Comparison of ENCODE assay signal across 13 cellular contexts in genomic region chr6:88220493-88220892, GRCh38. TPM values are rescaled to one million over a fixed set of nuclear protein-coding genes. Genes with fewer than 3 reads are reported as not detected.
DNase-seq lines count a peak whose midpoint lies in the region; ATAC-seq lines count a peak whose summit lies in the region.
"Had no signal": no experiment of that assay in that cellular context is flagged by ENCODE, and none has a peak within 500 bp of the region (broad histone marks: within the 10 kb centered on the region; RNA-seq: fewer than 3 reads in every experiment).

No MANE protein-coding gene starts in this region.

- H3K4me1 ChIP-seq in adipocyte (ENCODE audit: control insufficient read depth, insufficient read depth, low read length), result no peaks in the 10 kb centered on the region
- H3K4me1 ChIP-seq: heart right ventricle had no signal

- H3K36me3 ChIP-seq in adipocyte (ENCODE audit: control insufficient read depth, insufficient read depth, low read length, severe bottlenecking), result no peaks in the 10 kb centered on the region
- H3K36me3 ChIP-seq in MG63, result no peaks in the 10 kb centered on the region
- H3K36me3 ChIP-seq: heart right ventricle had no signal

- no peaks in the 10 kb centered on the region for H3K27me3 ChIP-seq in adipocyte (replicated peaks; ENCODE audit: control insufficient read depth, insufficient read depth, low read length)
- no peaks in the 10 kb centered on the region for H3K27me3 ChIP-seq in MG63
- H3K27me3 ChIP-seq: heart right ventricle had no signal

- peak; percentile 31 for DNase-seq in NCI-H1436 treated with DMSO at 0.1 percent for 48 hours (lab: John Stamatoyannopoulos, UW)
- no peak for DNase-seq in NCI-H1436 (lab: John Stamatoyannopoulos, UW)
- DNase-seq in M059J (ENCODE audit: low read depth), result peak; percentile 2
- peak; percentile 20 for DNase-seq in adipocyte (ENCODE audit: low read depth)
- peak; percentile 81 for DNase-seq in left kidney (ENCODE audit: low read depth, low spot score)
- DNase-seq in NCI-H1105 (lab: John Stamatoyannopoulos, UW), result no peak
- DNase-seq in MG63, result no peak
- DNase-seq: activated T-cell treated with anti-CD3 and anti-CD28 coated beads, Interleukin-2, amount 50 U/mL, for 4 hours; cerebellar nuclear complex; heart right ventricle; NCI-H2227 treated with DMSO at 0.1 percent for 48 hours had no signal

- ATAC-seq in GM21447 (IDR thresholded peaks at IDR 0.05; ENCODE audit: unreplicated experiment), result no peak
- ATAC-seq: activated T-cell treated with anti-CD3 and anti-CD28 coated beads, Interleukin-2, amount 50 U/mL, for 4 hours; heart right ventricle had no signal

- H3K4me3 ChIP-seq in adipocyte (ENCODE audit: low read length), result no peak overlapping the region
- H3K4me3 ChIP-seq in MG63, result no peak overlapping the region
- H3K4me3 ChIP-seq: heart right ventricle, smooth muscle cell had no signal

- H3K9ac ChIP-seq in adipocyte (ENCODE audit: low read length), result no peak overlapping the region

- H3K9me3 ChIP-seq in adipocyte (ENCODE audit: control insufficient read depth, low read length) (no peaks in the 10 kb centered on the region), MG63 (no peaks in the 10 kb centered on the region)
- H3K9me3 ChIP-seq: heart right ventricle had no signal

RNA-seq across cellular contexts. Expression of gene CNR1, which starts 54.3 kb away (rescaled TPM):
- total RNA-seq in M059J (2014; rRNA removed; shearing (Covaris generic)), result 0.64 and 1.7 TPM in 2 replicates
- 0.07 and 0.72 TPM in 2 replicates for total RNA-seq in MG63 (2014; rRNA removed; shearing (Covaris generic); ENCODE audit: low replicate concordance)
- total RNA-seq: smooth muscle cell had no signal

Comparison
In these comparisons a context has a peak if more than half of its experiments do, and no peak if none do; other contexts are left out.
1. DNase-seq: peak in NCI-H1436 treated with DMSO at 0.1 percent for 48 hours (single experiment), M059J (single experiment), adipocyte (single experiment) and left kidney (single experiment); none in NCI-H1436 (single experiment), NCI-H1105 (single experiment) and MG63 (single experiment).